8 cellular contexts compared by ENCODE assay signal in the genomic region with DNA sequence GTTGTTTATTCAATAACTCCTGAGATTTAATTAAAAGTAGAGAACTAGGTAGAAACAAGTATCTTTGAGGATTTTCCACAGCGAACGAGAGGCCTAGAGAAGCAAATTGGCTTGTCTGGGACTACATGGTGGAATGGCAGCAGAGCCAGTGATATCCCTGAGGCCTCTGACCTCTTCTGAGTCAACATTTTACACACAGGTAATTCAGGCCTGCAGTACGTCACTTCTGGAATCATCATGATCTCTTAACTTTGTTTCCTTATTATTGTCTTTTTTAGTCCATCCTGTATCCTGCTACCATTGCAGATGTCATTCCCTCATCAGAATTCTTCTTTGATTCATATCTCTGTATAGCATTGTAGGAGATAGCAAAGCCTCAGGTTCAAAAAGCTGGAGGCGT.
"Had no signal": no experiment of that assay in that cellular context is flagged by ENCODE, and none has a peak within 500 bp of the region (broad histone marks: within the 10 kb centered on the region; RNA-seq: fewer than 3 reads in every experiment).

No MANE protein-coding gene starts in this region.

- DNase-seq: GDM1, GF-D8 had no signal

- FAIRE-seq: G401.6, GM12878, GM12891, GM12892, GM18507, GM19239 had no signal

- ATAC-seq: GM12878 had no signal

- H3K4me3 ChIP-seq: GM12878 had no signal
